In genomic region chr2:96907405-96908041, GRCh38 we compare ENCODE assay signal across 7 cellular contexts. TPM values are rescaled to one million over a fixed set of nuclear protein-coding genes. Genes with fewer than 3 reads are reported as not detected.
DNase-seq lines count a peak whose midpoint lies in the region; ATAC-seq and TF ChIP-seq lines count a peak whose summit lies in the region.

No MANE protein-coding gene starts in this region.

- WGBS in esophagus muscularis mucosa, result 29% methylated on average over 1 of the region's 15 CpGs
- WGBS in mesodermal cell (ENCODE audit: insufficient coverage in 2 of 2), 2 experiments, result 41 to 43% methylated on average over 11 to 13 of the region's 15 CpGs

- no peak overlapping the region for H3K27ac ChIP-seq in Panc1 (ENCODE audit: low read length)
- peak overlapping the region; percentile 92 to 98 (median 93) for H3K27ac ChIP-seq in esophagus muscularis mucosa (replicated peaks in 1 of 4)
- H3K27ac ChIP-seq in mesodermal cell (ENCODE audit: low read depth, low read length, severe bottlenecking), result peak overlapping the region; percentile 81
- H3K27ac ChIP-seq in tibial artery, result peak overlapping the region; percentile 87 to 97

- no peaks in the 10 kb centered on the region for H3K36me3 Mint-ChIP-seq in stimulated activated effector memory CD8-positive, alpha-beta T cell treated with anti-CD3 and anti-CD28 coated beads, Interleukin-12 subunit alpha, Interleukin-12 subunit beta, amount 100 ng/mL, for 72 hours

- CTCF ChIA-PET in Panc1 (lab: Charles Lee), result no interaction called here

- H3K4me1 ChIP-seq in Panc1 (ENCODE audit: control insufficient read depth, insufficient read depth, low read length) (no peaks in the 10 kb centered on the region), esophagus muscularis mucosa (peaks cover 49 to 62% (median 57%) of the 10 kb centered on the region in 4 donors), mesodermal cell (ENCODE audit: control insufficient read depth, insufficient read depth, low read length, poor library complexity, severe bottlenecking) (peaks cover 21% of the 10 kb centered on the region), tibial artery (peaks cover 7 to 55% (median 32%) of the 10 kb centered on the region in 4 donors)

- no peaks in the 10 kb centered on the region for H3K9me3 Mint-ChIP-seq in stimulated activated effector memory CD8-positive, alpha-beta T cell treated with anti-CD3 and anti-CD28 coated beads, Interleukin-12 subunit alpha, Interleukin-12 subunit beta, amount 100 ng/mL, for 72 hours

- intact Hi-C loops in Panc1 (cut with micrococcal nuclease; ENCODE audit: unreplicated experiment) (no loop called here), esophagus muscularis mucosa (cut with DNase I) (loop anchor here (1.0 to 5.0 kb wide), 2 partner anchors 38 to 45 kb away; no protein-coding TSS in a partner anchor), tibial artery (cut with DNase I; ENCODE audit: low total_unique reads) (loop anchor here (1.0 to 2.0 kb wide), 3 partner anchors 19 to 49 kb away; partner anchors contain the start of gene ANKRD39)

- no TSS peak for BruUV-seq in Panc1 (replicated peaks; lab: Mats Ljungman, UMichigan)

- H3K27me3 ChIP-seq in Panc1 (ENCODE audit: control insufficient read depth, insufficient read depth, low read length), result no peaks in the 10 kb centered on the region
- no peaks in the 10 kb centered on the region for H3K27me3 ChIP-seq in esophagus muscularis mucosa
- H3K27me3 ChIP-seq in tibial artery, result no peaks in the 10 kb centered on the region

- H3K36me3 ChIP-seq in Panc1 (ENCODE audit: control insufficient read depth, insufficient read depth, low read length) (no peaks in the 10 kb centered on the region), esophagus muscularis mucosa (no peaks in the 10 kb centered on the region), mesodermal cell (ENCODE audit: control insufficient read depth, insufficient read depth, low read length) (no peaks in the 10 kb centered on the region), tibial artery (no peaks in the 10 kb centered on the region)

- no peak for DNase-seq in Panc1 (ENCODE audit: low read depth, low spot score)
- peak; percentile 93 for DNase-seq in esophagus muscularis mucosa (ENCODE audit: extremely low spot score)
- peak; percentile 92 to 98 for DNase-seq in tibial artery
- DNase-seq in SIG-M5 (lab: John Stamatoyannopoulos, UW), result no peak
- no peak for DNase-seq in NCI-H774 (lab: John Stamatoyannopoulos, UW)
- DNase-seq in stimulated activated effector memory CD8-positive, alpha-beta T cell treated with anti-CD3 and anti-CD28 coated beads, Interleukin-12 subunit alpha, Interleukin-12 subunit beta, amount 100 ng/mL, for 72 hours (ENCODE audit: low spot score in 2 of 2), result no peak

- no peak overlapping the region for H3K4me3 Mint-ChIP-seq in stimulated activated effector memory CD8-positive, alpha-beta T cell treated with anti-CD3 and anti-CD28 coated beads, Interleukin-12 subunit alpha, Interleukin-12 subunit beta, amount 100 ng/mL, for 72 hours

- peaks cover 14% of the 10 kb centered on the region for H3K4me1 Mint-ChIP-seq in stimulated activated effector memory CD8-positive, alpha-beta T cell treated with anti-CD3 and anti-CD28 coated beads, Interleukin-12 subunit alpha, Interleukin-12 subunit beta, amount 100 ng/mL, for 72 hours

- POLR2A ChIA-PET in Panc1 (lab: Charles Lee), result interaction anchor here (0.7 kb wide), 1 partner anchor 8 kb away, joined by 3 read pairs; no protein-coding TSS in a partner anchor

- ATAC-seq in Panc1, result peak; percentile 65
- no peak for ATAC-seq in stimulated activated effector memory CD8-positive, alpha-beta T cell treated with anti-CD3 and anti-CD28 coated beads, Interleukin-12 subunit alpha, Interleukin-12 subunit beta, amount 100 ng/mL, for 72 hours

- no peak overlapping the region for H3K27ac Mint-ChIP-seq in stimulated activated effector memory CD8-positive, alpha-beta T cell treated with anti-CD3 and anti-CD28 coated beads, Interleukin-12 subunit alpha, Interleukin-12 subunit beta, amount 100 ng/mL, for 72 hours

- in situ Hi-C loops in Panc1 (cut with HindIII; ENCODE audit: low pct_unique_long_range_greater_than_20kb, low sequenced_read_pairs), result no loop called here

- no peak for TF ChIP-seq CTCF in Panc1 (IDR thresholded peaks at IDR 0.05)
- TF ChIP-seq CTCF in esophagus muscularis mucosa (IDR thresholded peaks at IDR 0.05), result peak in 1 of 3 experiments; percentile 31
- peak in 1 of 2 experiments; percentile 29 for TF ChIP-seq CTCF in tibial artery (IDR thresholded peaks at IDR 0.05)

- H3K9me3 ChIP-seq in Panc1 (ENCODE audit: control insufficient read depth, insufficient read depth, low read depth, low read length), result no peaks in the 10 kb centered on the region
- H3K9me3 ChIP-seq in esophagus muscularis mucosa, result no peaks in the 10 kb centered on the region
- H3K9me3 ChIP-seq in mesodermal cell (ENCODE audit: control insufficient read depth, low read length), result no peaks in the 10 kb centered on the region
- no peaks in the 10 kb centered on the region for H3K9me3 ChIP-seq in tibial artery

- H3K4me3 ChIP-seq in Panc1 (ENCODE audit: low read depth in 2 of 2, low read length in 2 of 2) (no peak overlapping the region), esophagus muscularis mucosa (peak overlapping the region; percentile 28 to 48 (median 46)), mesodermal cell (ENCODE audit: extremely low read depth, insufficient read depth, low read length, poor library complexity, severe bottlenecking) (peak overlapping the region; percentile 16), tibial artery (peak overlapping the region; percentile 42 to 43)

- TF ChIP-seq POLR2A in esophagus muscularis mucosa (IDR thresholded peaks at IDR 0.05; ENCODE audit: low read depth), result no peak

- TF ChIP-seq EP300 in esophagus muscularis mucosa (IDR thresholded peaks at IDR 0.05), result no peak

RNA-seq across cellular contexts. Expression of gene SEMA4C, which starts 37.6 kb away (rescaled TPM):
- total RNA-seq in Panc1 (2021; ENCODE audit: unreplicated experiment) (40.2 TPM), esophagus muscularis mucosa (10 to 100 TPM; 54.4 to 82.7 (median 75.4) TPM)
- 54.0 TPM for polyA plus RNA-seq in Panc1 (2012; ENCODE audit: insufficient read length)
- 113 TPM for polyA plus RNA-seq in mesodermal cell (2013, experiment 1 of 2)
- 80.1 TPM for polyA plus RNA-seq in mesodermal cell (2013, experiment 2 of 2)

RNA-seq across cellular contexts. Expression of gene ANKRD39, which starts 49.7 kb away (rescaled TPM):
- total RNA-seq in Panc1 (2021; ENCODE audit: unreplicated experiment) (24.4 TPM), esophagus muscularis mucosa (10 to 100 TPM; 12.4 to 17.2 (median 14.7) TPM)
- polyA plus RNA-seq in Panc1 (2012; ENCODE audit: insufficient read length), result 40.1 TPM
- 11.3 TPM for polyA plus RNA-seq in mesodermal cell (2013, experiment 1 of 2)
- 10.2 TPM for polyA plus RNA-seq in mesodermal cell (2013, experiment 2 of 2)

Comparison
In these comparisons a context has a peak if more than half of its experiments do, and no peak if none do; other contexts are left out.
1. DNase-seq: peak in esophagus muscularis mucosa (single experiment) and tibial artery (2 of 2); none in Panc1 (single experiment), SIG-M5 (single experiment), NCI-H774 (single experiment) and stimulated activated effector memory CD8-positive, alpha-beta T cell treated with anti-CD3 and anti-CD28 coated beads, Interleukin-12 subunit alpha, Interleukin-12 subunit beta, amount 100 ng/mL, for 72 hours (0 of 2).
2. H3K4me3 ChIP-seq: peak in esophagus muscularis mucosa (4 of 4), mesodermal cell (single experiment) and tibial artery (2 of 2); none in Panc1 (0 of 2).